3 cellular contexts compared by ENCODE assay signal in genomic region chr22:18893775-18894174, GRCh38. TPM values are rescaled to one million over a fixed set of nuclear protein-coding genes. Genes with fewer than 3 reads are reported as not detected.
"Had no signal": no experiment of that assay in that cellular context is flagged by ENCODE, and none has a peak within 500 bp of the region (broad histone marks: within the 10 kb centered on the region; RNA-seq: fewer than 3 reads in every experiment).

No MANE protein-coding gene starts in this region.

RNA-seq across cellular contexts. Expression of gene PRODH, which starts 42.3 kb away (rescaled TPM):
- total RNA-seq: lung microvascular endothelial cell, mononuclear cell had no signal
- polyA plus RNA-seq: immature natural killer cell had no signal
